Comparison of ENCODE assay signal across 9 cellular contexts in genomic region chr17:57422574-57423164, GRCh38.
DNase-seq lines count a peak whose midpoint lies in the region; ATAC-seq lines count a peak whose summit lies in the region.
"Had no signal": no experiment of that assay in that cellular context is flagged by ENCODE, and none has a peak within 500 bp of the region (broad histone marks: within the 10 kb centered on the region; RNA-seq: fewer than 3 reads in every experiment).

No MANE protein-coding gene starts in this region.

- ATAC-seq in HG02981 (IDR thresholded peaks at IDR 0.05; ENCODE audit: unreplicated experiment) (peak; percentile 91), GM21737 (IDR thresholded peaks at IDR 0.05; ENCODE audit: unreplicated experiment) (no peak)

- no peaks in the 10 kb centered on the region for H3K27me3 ChIP-seq in SJSA1 (replicated peaks)
- H3K27me3 ChIP-seq: tibial artery had no signal

- intact Hi-C loops in posterior cingulate gyrus (cut with DNase I) = no loop called here

- no peak overlapping the region for H3K4me3 ChIP-seq in SJSA1
- H3K4me3 ChIP-seq: tibial artery had no signal

- H3K9me3 ChIP-seq in SJSA1 (replicated peaks) = no peaks in the 10 kb centered on the region
- H3K9me3 ChIP-seq: tibial artery had no signal

- peak; percentile 50 for DNase-seq in activated CD4-positive, alpha-beta T cell treated with anti-CD3 and anti-CD28 coated beads for 48 hours
- DNase-seq in activated CD4-positive, alpha-beta T cell treated with anti-CD3 and anti-CD28 coated beads, Interleukin-2, amount 50 U/mL, for 4 hours = no peak
- DNase-seq in SJSA1 (ENCODE audit: low read depth in 1 of 2, low spot score in 2 of 2) (peak; percentile 52 to 69), posterior cingulate gyrus (no peak), NCI-H82 treated with DMSO at 0.1 percent for 48 hours (lab: John Stamatoyannopoulos, UW; ENCODE audit: unreplicated experiment) (no peak)
- peak; percentile 47 for DNase-seq in stimulated activated CD8-positive, alpha-beta memory T cell treated with anti-CD3 and anti-CD28 coated beads, Interleukin-4, amount 100 ng/mL, for 48 hours

- no peaks in the 10 kb centered on the region; the same call in 1 of the 2 replicates for H3K36me3 ChIP-seq in SJSA1
- H3K36me3 ChIP-seq: tibial artery had no signal

- no peak overlapping the region for H3K27ac ChIP-seq in SJSA1
- H3K27ac ChIP-seq: tibial artery had no signal

- peaks cover 25% of the 10 kb centered on the region for H3K4me1 ChIP-seq in SJSA1 (replicated peaks)

Comparison
In these comparisons a context has a peak if more than half of its experiments do, and no peak if none do; other contexts are left out.
1. DNase-seq: peak in activated CD4-positive, alpha-beta T cell treated with anti-CD3 and anti-CD28 coated beads for 48 hours (single experiment), SJSA1 (2 of 2) and stimulated activated CD8-positive, alpha-beta memory T cell treated with anti-CD3 and anti-CD28 coated beads, Interleukin-4, amount 100 ng/mL, for 48 hours (single experiment); none in activated CD4-positive, alpha-beta T cell treated with anti-CD3 and anti-CD28 coated beads, Interleukin-2, amount 50 U/mL, for 4 hours (0 of 2), posterior cingulate gyrus (0 of 10) and NCI-H82 treated with DMSO at 0.1 percent for 48 hours (single experiment).